Comparison of ENCODE assay signal across 12 cellular contexts in the genomic region with DNA sequence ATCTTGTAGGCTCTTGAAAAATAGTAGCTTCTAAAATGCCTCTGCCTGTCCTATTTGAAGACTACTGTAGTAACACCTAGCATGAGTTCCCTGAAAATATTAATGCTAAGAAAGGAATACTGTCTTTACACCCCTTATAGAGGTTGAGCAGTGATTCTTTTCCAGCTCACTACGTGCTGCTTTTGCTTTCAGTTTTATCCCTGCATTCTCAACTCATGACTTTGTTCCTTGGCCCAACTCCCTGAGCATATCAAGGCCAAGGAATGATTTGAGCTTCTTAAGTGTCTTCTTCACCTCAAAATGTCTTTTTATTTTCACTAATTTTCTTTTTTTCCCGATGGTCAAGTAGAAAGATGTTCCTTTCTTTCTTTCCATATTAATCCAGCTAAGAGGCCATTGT. TPM values are rescaled to one million over a fixed set of nuclear protein-coding genes. Genes with fewer than 3 reads are reported as not detected.
DNase-seq lines count a peak whose midpoint lies in the region; ATAC-seq, FAIRE-seq and TF ChIP-seq lines count a peak whose summit lies in the region.
"Had no signal": no experiment of that assay in that cellular context is flagged by ENCODE, and none has a peak within 500 bp of the region (broad histone marks: within the 10 kb centered on the region; RNA-seq: fewer than 3 reads in every experiment).

No MANE protein-coding gene starts in this region.

- H3K4me1 Mint-ChIP-seq in activated CD4-positive, alpha-beta memory T cell treated with anti-CD3 and anti-CD28 coated beads, Interleukin-2, amount 10 ng/mL, durations not matched to agents 7 days and 5 days: peaks cover 9% of the 10 kb centered on the region
- peaks cover 7 to 13% (median 10%) of the 10 kb centered on the region in 3 donors for H3K4me1 Mint-ChIP-seq in T-cell

- no peak overlapping the region for H3K27ac Mint-ChIP-seq in activated CD4-positive, alpha-beta memory T cell treated with anti-CD3 and anti-CD28 coated beads, Interleukin-2, amount 10 ng/mL, durations not matched to agents 7 days and 5 days
- no peak overlapping the region for H3K27ac Mint-ChIP-seq in T-cell
- H3K27ac Mint-ChIP-seq: progenitor cell of endocrine pancreas had no signal

- peak overlapping the region in 3 of 5 donors; percentile 33 to 75 (median 61) for H3K27ac ChIP-seq in adrenal gland
- H3K27ac ChIP-seq in right cardiac atrium (ENCODE audit: low read length): no peak overlapping the region
- H3K27ac ChIP-seq in small intestine (ENCODE audit: low read depth in 1 of 2, low read length in 1 of 2): no peak overlapping the region

- ATAC-seq in right cardiac atrium (peak in 1 of 2 donors; percentile 72), T-cell (replicated peaks in 1 of 4) (no peak)

- CTCF ChIA-PET in activated CD4-positive, alpha-beta memory T cell treated with anti-CD3 and anti-CD28 coated beads, Interleukin-2, amount 10 ng/mL, durations not matched to agents 7 days and 5 days (lab: Charles Lee): interaction anchor here (0.9 to 1.0 kb wide), 2 partner anchors 18 to 93 kb away, joined by 3 read pairs; no protein-coding TSS in a partner anchor
- CTCF ChIA-PET in T-cell (lab: Charles Lee): no interaction called here

- no peak for TF ChIP-seq POLR2A in adrenal gland (IDR thresholded peaks at IDR 0.05)

- no peak for FAIRE-seq in small intestine (lab: Jason Lieb, UNC)

- H3K4me1 ChIP-seq in adrenal gland (replicated peaks in 1 of 2) (peaks cover 11% of the 10 kb centered on the region in 2 donors), right cardiac atrium (ENCODE audit: control insufficient read depth, insufficient read depth, low read length) (peaks cover 3% of the 10 kb centered on the region), small intestine (ENCODE audit: control insufficient read depth in 2 of 2, insufficient read depth in 1 of 2, low read depth in 1 of 2, low read length in 1 of 2) (no peaks in the 10 kb centered on the region)
- H3K4me1 ChIP-seq: gastrocnemius medialis had no signal

- H3K9me3 ChIP-seq in adrenal gland (replicated peaks in 1 of 3): no peaks in the 10 kb centered on the region
- H3K9me3 ChIP-seq in right cardiac atrium (ENCODE audit: control insufficient read depth, low read length): no peaks in the 10 kb centered on the region
- H3K9me3 ChIP-seq in small intestine (ENCODE audit: control insufficient read depth, low read depth): no peaks in the 10 kb centered on the region
- H3K9me3 ChIP-seq: gastrocnemius medialis had no signal

- WGBS in adrenal gland, 4 donors: 32 to 47% (median 43%) methylated on average over 2 of the region's 2 CpGs
- WGBS in right cardiac atrium: 51% methylated on average over 2 of the region's 2 CpGs
- WGBS in small intestine, 3 donors: 37 to 51% (median 42%) methylated on average over 2 of the region's 2 CpGs

- H3K4me3 Mint-ChIP-seq in activated CD4-positive, alpha-beta memory T cell treated with anti-CD3 and anti-CD28 coated beads, Interleukin-2, amount 10 ng/mL, durations not matched to agents 7 days and 5 days: no peak overlapping the region
- no peak overlapping the region for H3K4me3 Mint-ChIP-seq in T-cell

- peaks cover 28% of the 10 kb centered on the region for H3K27me3 Mint-ChIP-seq in activated CD4-positive, alpha-beta memory T cell treated with anti-CD3 and anti-CD28 coated beads, Interleukin-2, amount 10 ng/mL, durations not matched to agents 7 days and 5 days
- H3K27me3 Mint-ChIP-seq in T-cell: peaks cover 19 to 36% of the 10 kb centered on the region in 2 donors
- H3K27me3 Mint-ChIP-seq: progenitor cell of endocrine pancreas had no signal

- DNase-seq in GM04503 (ENCODE audit: low read depth) (peak; percentile 61), adrenal gland (peak in 3 of 7 donors; percentile 18 to 41 (median 33)), right cardiac atrium (no peak), small intestine (peak; percentile 36), NCI-H1417 treated with DMSO at 0.1 percent for 48 hours (lab: John Stamatoyannopoulos, UW) (no peak), NCI-H1092 treated with DMSO at 0.1 percent for 48 hours (lab: John Stamatoyannopoulos, UW) (no peak), T-cell (no peak)
- no peak for DNase-seq in activated CD4-positive, alpha-beta memory T cell treated with anti-CD3 and anti-CD28 coated beads, Interleukin-2, amount 10 ng/mL, durations not matched to agents 7 days and 5 days
- DNase-seq: gastrocnemius medialis; NCI-H1930; stimulated activated naive CD4-positive, alpha-beta T cell had no signal

- POLR2A ChIA-PET in activated CD4-positive, alpha-beta memory T cell treated with anti-CD3 and anti-CD28 coated beads, Interleukin-2, amount 10 ng/mL, durations not matched to agents 7 days and 5 days (lab: Charles Lee): no interaction called here
- POLR2A ChIA-PET in T-cell (lab: Charles Lee): no interaction called here

- TF ChIP-seq CTCF in adrenal gland (IDR thresholded peaks at IDR 0.05): no peak

- H3K27me3 ChIP-seq in adrenal gland (no peaks in the 10 kb centered on the region), right cardiac atrium (ENCODE audit: control insufficient read depth, insufficient read depth) (no peaks in the 10 kb centered on the region), small intestine (ENCODE audit: control insufficient read depth in 2 of 2, insufficient read depth in 2 of 2, low read length in 2 of 2) (no peaks in the 10 kb centered on the region)
- H3K27me3 ChIP-seq: gastrocnemius medialis had no signal

- H3K36me3 ChIP-seq in adrenal gland (replicated peaks in 1 of 2) (no peaks in the 10 kb centered on the region), small intestine (ENCODE audit: control insufficient read depth in 2 of 2, insufficient read depth in 2 of 2, low read length in 2 of 2) (no peaks in the 10 kb centered on the region)
- H3K36me3 ChIP-seq: gastrocnemius medialis had no signal

- intact Hi-C loops in adrenal gland (cut with DNase I) (no loop called here), right cardiac atrium (cut with DNase I) (no loop called here)

- no peaks in the 10 kb centered on the region for H3K36me3 Mint-ChIP-seq in activated CD4-positive, alpha-beta memory T cell treated with anti-CD3 and anti-CD28 coated beads, Interleukin-2, amount 10 ng/mL, durations not matched to agents 7 days and 5 days (ENCODE audit: low read depth)
- H3K36me3 Mint-ChIP-seq in T-cell: no peaks in the 10 kb centered on the region

- no peaks in the 10 kb centered on the region for H3K9me3 Mint-ChIP-seq in activated CD4-positive, alpha-beta memory T cell treated with anti-CD3 and anti-CD28 coated beads, Interleukin-2, amount 10 ng/mL, durations not matched to agents 7 days and 5 days
- H3K9me3 Mint-ChIP-seq in T-cell: no peaks in the 10 kb centered on the region

- H3K4me3 ChIP-seq in adrenal gland: peak overlapping the region in 1 of 4 donors; percentile 48
- peak overlapping the region; percentile 26 for H3K4me3 ChIP-seq in right cardiac atrium (ENCODE audit: low read length)
- no peak overlapping the region for H3K4me3 ChIP-seq in small intestine (ENCODE audit: low read depth in 1 of 2, low read length in 2 of 2)
- H3K4me3 ChIP-seq: gastrocnemius medialis had no signal

RNA-seq across cellular contexts. Expression of a gene that starts 16.5 kb away (rescaled TPM):
- total RNA-seq in adrenal gland: 1 to 10 TPM in 7 of 8 donors, under 1 TPM in 1; 0.66 to 6.0 (median 2.7) TPM
- 1 to 10 TPM; 1.2 to 2.7 (median 1.7) TPM for polyA plus RNA-seq in adrenal gland
- total RNA-seq in right cardiac atrium: 1 to 10 TPM; 1.2 to 2.1 (median 1.5) TPM
- polyA plus RNA-seq in right cardiac atrium: 0.29 TPM
- polyA plus RNA-seq in small intestine: 1 to 10 TPM in 1 of 3 donors, under 1 TPM in 1, not detected in 1; 0.63 to 1.9 TPM
- not detected for total RNA-seq in activated CD4-positive, alpha-beta memory T cell treated with anti-CD3 and anti-CD28 coated beads, Interleukin-2, amount 10 ng/mL, durations not matched to agents 7 days and 5 days
- total RNA-seq in T-cell: not detected
- total RNA-seq: progenitor cell of endocrine pancreas had no signal

RNA-seq across cellular contexts. Expression of a gene that starts 29.2 kb away (rescaled TPM):
- total RNA-seq in adrenal gland (not detected), right cardiac atrium (not detected), T-cell (not detected)
- polyA plus RNA-seq in adrenal gland (not detected), right cardiac atrium (not detected), small intestine (not detected)
- total RNA-seq in activated CD4-positive, alpha-beta memory T cell treated with anti-CD3 and anti-CD28 coated beads, Interleukin-2, amount 10 ng/mL, durations not matched to agents 7 days and 5 days: under 1 TPM in 1 of 2 experiments, not detected in 1; 0.33 TPM
- total RNA-seq: gastrocnemius medialis, progenitor cell of endocrine pancreas had no signal

RNA-seq across cellular contexts. Expression of a gene that starts 38.7 kb away (rescaled TPM):
- 10 to 100 TPM in 2 of 8 donors, 1 to 10 TPM in 6; 1.9 to 13.2 (median 4.4) TPM for total RNA-seq in adrenal gland
- 1 to 10 TPM in 1 of 3 donors, under 1 TPM in 2; 0.37 to 2.3 (median 0.56) TPM for polyA plus RNA-seq in adrenal gland
- 1 to 10 TPM; 1.3 to 4.0 (median 1.4) TPM for total RNA-seq in right cardiac atrium
- 1.2 TPM for polyA plus RNA-seq in right cardiac atrium
- under 1 TPM in 2 of 3 donors, not detected in 1; 0.54 to 0.75 TPM for polyA plus RNA-seq in small intestine
- not detected for total RNA-seq in activated CD4-positive, alpha-beta memory T cell treated with anti-CD3 and anti-CD28 coated beads, Interleukin-2, amount 10 ng/mL, durations not matched to agents 7 days and 5 days
- under 1 TPM in 1 of 5 donors, not detected in 4; 0.51 TPM for total RNA-seq in T-cell
- total RNA-seq: progenitor cell of endocrine pancreas had no signal

Comparison
In these comparisons a context has a peak if more than half of its experiments do, and no peak if none do; other contexts are left out.
1. DNase-seq: peak in GM04503 (single experiment) and small intestine (single experiment); none in right cardiac atrium (0 of 3), activated CD4-positive, alpha-beta memory T cell treated with anti-CD3 and anti-CD28 coated beads, Interleukin-2, amount 10 ng/mL, durations not matched to agents 7 days and 5 days (single experiment), NCI-H1417 treated with DMSO at 0.1 percent for 48 hours (single experiment), NCI-H1092 treated with DMSO at 0.1 percent for 48 hours (single experiment) and T-cell (0 of 34).
2. H3K27ac ChIP-seq: peak in adrenal gland (3 of 5); none in right cardiac atrium (single experiment) and small intestine (0 of 2).